In genomic region chr19:47232422-47233211, GRCh38 we compare ENCODE assay signal across 8 cellular contexts. TPM values are rescaled to one million over a fixed set of nuclear protein-coding genes. Genes with fewer than 3 reads are reported as not detected.
DNase-seq lines count a peak whose midpoint lies in the region; ATAC-seq and TF ChIP-seq lines count a peak whose summit lies in the region.

No MANE protein-coding gene starts in this region.

- H3K9me3 ChIP-seq in MG63: 0 out of 2 replicates have a peak, but pooled peaks cover 2% of the 10 kb centered on the region
- H3K9me3 ChIP-seq in mucosa of descending colon: no peaks in the 10 kb centered on the region

- H3K27me3 ChIP-seq in MG63: no peaks in the 10 kb centered on the region

- no peak for TF ChIP-seq CTCF in astrocyte of the spinal cord (IDR thresholded peaks at IDR 0.05; ENCODE audit: low read depth, low read length)
- no peak for TF ChIP-seq CTCF in mucosa of descending colon (IDR thresholded peaks at IDR 0.05)

- ATAC-seq in mucosa of descending colon (peak; percentile 50), HG03342 (IDR thresholded peaks at IDR 0.05; ENCODE audit: unreplicated experiment) (no peak), HG03045 (IDR thresholded peaks at IDR 0.05; ENCODE audit: unreplicated experiment) (no peak), HG02623 (IDR thresholded peaks at IDR 0.05; ENCODE audit: unreplicated experiment) (no peak)

- in situ Hi-C loops in astrocyte of the spinal cord (cut with HindIII; ENCODE audit: low sequenced_read_pairs): no loop called here

- peaks cover 18% of the 10 kb centered on the region for H3K4me1 ChIP-seq in mucosa of descending colon (ENCODE audit: low read depth)

- H3K4me3 ChIP-seq in MG63 (peak overlapping the region; percentile 93), astrocyte of the spinal cord (ENCODE audit: low read depth, low read length) (peak overlapping the region; percentile 16), mucosa of descending colon (peak overlapping the region; percentile 18)

- no peaks in the 10 kb centered on the region for H3K36me3 ChIP-seq in MG63
- no peaks in the 10 kb centered on the region for H3K36me3 ChIP-seq in mucosa of descending colon (ENCODE audit: low read depth)

- peak; percentile 88 for DNase-seq in EL
- DNase-seq in MG63: peak; percentile 74
- peak; percentile 51 for DNase-seq in astrocyte of the spinal cord (ENCODE audit: low read depth, low spot score)
- peak; percentile 58 to 75 (median 71) for DNase-seq in mucosa of descending colon
- DNase-seq in NCI-H187 treated with DMSO at 0.1 percent for 48 hours (lab: John Stamatoyannopoulos, UW): no peak

- intact Hi-C loops in mucosa of descending colon (cut with DNase I, micrococcal nuclease): no loop called here

RNA-seq across cellular contexts. Expression of gene BBC3, which starts 1.6 kb away (rescaled TPM):
- total RNA-seq in MG63 (2014; rRNA removed; shearing (Covaris generic); ENCODE audit: low replicate concordance): 14.7 and 38.8 TPM in 2 replicates
- total RNA-seq in mucosa of descending colon: 10 to 100 TPM; 18.3 to 24.9 (median 22.8) TPM

RNA-seq across cellular contexts. Expression of gene CCDC9, which starts 23.7 kb away (rescaled TPM):
- 17.5 and 22.9 TPM in 2 replicates for total RNA-seq in MG63 (2014; rRNA removed; shearing (Covaris generic); ENCODE audit: low replicate concordance)
- total RNA-seq in mucosa of descending colon: 10 to 100 TPM; 33.3 to 46.9 (median 38.7) TPM

RNA-seq across cellular contexts. Expression of gene INAFM1, which starts 42.1 kb away (rescaled TPM):
- total RNA-seq in MG63 (2014; rRNA removed; shearing (Covaris generic); ENCODE audit: low replicate concordance): 5.5 TPM in 1 of 2 replicates, not detected in the other
- 10 to 100 TPM; 14.7 to 28.9 (median 16.7) TPM for total RNA-seq in mucosa of descending colon

Comparison
In these comparisons a context has a peak if more than half of its experiments do, and no peak if none do; other contexts are left out.
1. H3K4me3 ChIP-seq: peak in every context shown above with its lines; median percentile 93 in MG63; 18 in mucosa of descending colon; 16 in astrocyte of the spinal cord.